In genomic region chr7:123864012-123864411, GRCh38 we compare ENCODE assay signal across 22 cellular contexts. TPM values are rescaled to one million over a fixed set of nuclear protein-coding genes. Genes with fewer than 3 reads are reported as not detected.
A peak's percentile ranks its signal among the peaks of the same experiment; 100 is the strongest.
DNase-seq lines count a peak whose midpoint lies in the region; ATAC-seq, FAIRE-seq and TF ChIP-seq lines count a peak whose summit lies in the region.
"Had no signal": no experiment of that assay in that cellular context is flagged by ENCODE, and none has a peak within 500 bp of the region (broad histone marks: within the 10 kb centered on the region; RNA-seq: fewer than 3 reads in every experiment).

No MANE protein-coding gene starts in this region.

- TF ChIP-seq RAD21 in H1 (IDR thresholded peaks at IDR 0.05 in 1 of 2, conservative IDR thresholded peaks at IDR 0.05 in 1 of 2; ENCODE audit: low read depth in 2 of 2, low read length in 2 of 2) = no peak

- no peaks in the 10 kb centered on the region for H3K27me3 ChIP-seq in H1 (replicated peaks in 1 of 4; ENCODE audit: control insufficient read depth in 3 of 4, extremely low read depth in 1 of 4, insufficient read depth in 3 of 4, low read length in 3 of 4)

- TF ChIP-seq POLR2A in H1 (IDR thresholded peaks at IDR 0.05; ENCODE audit: control extremely low read depth in 1 of 2, low read depth in 2 of 2, low read length in 2 of 2) (no peak), GM12892 (IDR thresholded peaks at IDR 0.05; ENCODE audit: low read depth, low read length) (no peak)

- no peak overlapping the region for H2BK5ac ChIP-seq in H1 (ENCODE audit: low read depth, low read length)

- H3K36me3 Mint-ChIP-seq in type B pancreatic cell = no peaks in the 10 kb centered on the region
- H3K36me3 Mint-ChIP-seq: CD4-positive, alpha-beta memory T cell had no signal

- no peak overlapping the region for H4K8ac ChIP-seq in H1 (ENCODE audit: extremely low read depth, insufficient read depth, low read length)

- H2AFZ ChIP-seq in H1 (ENCODE audit: low read length) = peak overlapping the region; percentile 89; the same call in 1 of the 2 replicates

- H3K4me3 Mint-ChIP-seq in type B pancreatic cell = no peak overlapping the region
- H3K4me3 Mint-ChIP-seq: CD4-positive, alpha-beta memory T cell had no signal

- H3K23me2 ChIP-seq in H1 (ENCODE audit: low read depth, low read length) = no peaks in the 10 kb centered on the region

- no peak overlapping the region for H4K5ac ChIP-seq in H1 (ENCODE audit: insufficient read length, low read depth, low read length)

- H3K4ac ChIP-seq in H1 (replicated peaks; ENCODE audit: insufficient read length, low read depth, low read length) = no peak overlapping the region

- peaks cover 0 to 2% (median 1%) of the 10 kb centered on the region in 4 experiments; a peak in 1 of 7 replicates for H3K4me1 ChIP-seq in H1 (replicated peaks in 1 of 4; ENCODE audit: control insufficient read depth in 3 of 4, insufficient read depth in 4 of 4, low read length in 3 of 4)
- peaks cover 12% of the 10 kb centered on the region for H3K4me1 ChIP-seq in mucosa of descending colon (ENCODE audit: low read depth)

- H3K79me2 ChIP-seq in H1 (ENCODE audit: control insufficient read depth in 1 of 2, insufficient read depth in 2 of 2, low read length in 2 of 2) = no peaks in the 10 kb centered on the region

- no peak overlapping the region for H4K91ac ChIP-seq in H1 (replicated peaks; ENCODE audit: insufficient read length, low read length)

- POLR2A ChIA-PET in H1 (lab: Charles Lee; ENCODE audit: partially characterized antibody) = no interaction called here

- no peak overlapping the region for H3K23ac ChIP-seq in H1 (ENCODE audit: insufficient read length)

- peaks cover 9% of the 10 kb centered on the region for H3K4me1 Mint-ChIP-seq in type B pancreatic cell (ENCODE audit: unreplicated experiment)
- H3K4me1 Mint-ChIP-seq: CD4-positive, alpha-beta memory T cell had no signal

- H3K9me3 ChIP-seq in H1 (ENCODE audit: insufficient read depth in 2 of 2, low read depth in 1 of 2, low read length in 1 of 2) = 0 out of 4 replicates have a peak, but pooled peaks cover 3% of the 10 kb centered on the region in 2 experiments
- H3K9me3 ChIP-seq in mucosa of descending colon = no peaks in the 10 kb centered on the region

- no peak overlapping the region for H3K56ac ChIP-seq in H1 (replicated peaks; ENCODE audit: insufficient read length, low read depth, low read length)

- no peak overlapping the region for H3K27ac ChIP-seq in H1 (ENCODE audit: low read depth, low read length)

- no peak overlapping the region for H3K14ac ChIP-seq in H1 (ENCODE audit: insufficient read length)

- intact Hi-C loops in mucosa of descending colon (cut with DNase I, micrococcal nuclease) = loop anchor here in 1 of 2 donors (2.0 kb wide), 1 partner anchor 67 kb away; no protein-coding TSS in a partner anchor

- H4K20me1 ChIP-seq in H1 (replicated peaks in 1 of 2; ENCODE audit: control insufficient read depth in 1 of 2, insufficient read depth in 2 of 2, low read length in 2 of 2) = no peaks in the 10 kb centered on the region

- H3K36me3 ChIP-seq in H1 (ENCODE audit: control insufficient read depth in 2 of 4, insufficient read depth in 4 of 4, low read length in 3 of 4) (no peaks in the 10 kb centered on the region), mucosa of descending colon (ENCODE audit: low read depth) (no peaks in the 10 kb centered on the region)

- DNase-seq in SKM-1 treated with dmso at 0.1 percent for 144 hours (lab: John Stamatoyannopoulos, UW; ENCODE audit: unreplicated experiment) = peak; percentile 48
- no peak for DNase-seq in SKM-1 (lab: John Stamatoyannopoulos, UW; ENCODE audit: unreplicated experiment)
- DNase-seq in H1 (ENCODE audit: low read depth in 1 of 2, low spot score in 2 of 2) = no peak
- no peak for DNase-seq in mucosa of descending colon
- DNase-seq in type B pancreatic cell (ENCODE audit: extremely low spot score, unreplicated experiment) = no peak
- no peak for DNase-seq in NCI-H1694 treated with DMSO at 0.1 percent for 48 hours (lab: John Stamatoyannopoulos, UW)
- no peak for DNase-seq in GM12892 (ENCODE audit: insufficient read length)
- DNase-seq: CD4-positive, alpha-beta memory T cell; DMS79 treated with DMSO at 0.1 percent for 48 hours; KG1; NCI-H1092 treated with DMSO at 0.1 percent for 48 hours; NCI-H187; RPMI8226; SIG-M5 had no signal

- peaks cover 5% of the 10 kb centered on the region for H3K9me3 Mint-ChIP-seq in type B pancreatic cell
- H3K9me3 Mint-ChIP-seq: CD4-positive, alpha-beta memory T cell had no signal

- peaks cover 3% of the 10 kb centered on the region for H3K27me3 Mint-ChIP-seq in type B pancreatic cell

- H3K27ac Mint-ChIP-seq in type B pancreatic cell = peak overlapping the region; percentile 17

- CTCF ChIA-PET in H1 (lab: Charles Lee; ENCODE audit: partially characterized antibody) = interaction anchor here (0.7 to 4.1 kb wide), 17 partner anchors 9 to 228 kb away, joined by 3 to 64 read pairs (median 5); partner anchors contain the start of gene HYAL4

- no peak overlapping the region for H3K4me2 ChIP-seq in H1 (ENCODE audit: insufficient read depth in 1 of 2, low read depth in 2 of 2, low read length in 2 of 2)

- H2AK5ac ChIP-seq in H1 (ENCODE audit: low read depth, low read length) = no peak overlapping the region

- H3K9ac ChIP-seq in H1 (replicated peaks in 1 of 4; ENCODE audit: extremely low read depth in 1 of 4, low read depth in 3 of 4, low read length in 3 of 4) = no peak overlapping the region

- FAIRE-seq in H1 (lab: Jason Lieb, UNC) = no peak
- FAIRE-seq in GM12892 (lab: Jason Lieb, UNC) = no peak
- FAIRE-seq: GM18507, HepG2 had no signal

- peak; percentile 72 for ATAC-seq in mucosa of descending colon
- ATAC-seq in GM18858 (IDR thresholded peaks at IDR 0.05; ENCODE audit: unreplicated experiment) = no peak
- ATAC-seq: HepG2 had no signal

- H2BK15ac ChIP-seq in H1 (ENCODE audit: low read length) = no peak overlapping the region

- WGBS in H1 (ENCODE audit: extremely low coverage in 1 of 2, insufficient coverage in 1 of 2, insufficient read length in 1 of 2, insufficient replicate concordance in 2 of 2, low coverage in 1 of 2, low lambda C conversion rate in 2 of 2, missing lambda C conversion rate in 1 of 2), 2 experiments = 85% methylated on average over 1 of the region's 1 CpG; no CpG with 5 or more reads in 1 of the 2 experiments

- TF ChIP-seq EP300 in H1 (IDR thresholded peaks at IDR 0.05; ENCODE audit: borderline replicate concordance in 1 of 2, low read depth in 2 of 2, low read length in 2 of 2) = no peak

- H3K4me3 ChIP-seq in H1 (ENCODE audit: extremely low read depth in 1 of 4, insufficient read depth in 2 of 4, low read depth in 3 of 4, low read length in 4 of 4) (no peak overlapping the region), mucosa of descending colon (no peak overlapping the region)

- no peaks in the 10 kb centered on the region for H3K79me1 ChIP-seq in H1 (ENCODE audit: low read depth, low read length)

- no peak overlapping the region for H3K18ac ChIP-seq in H1 (ENCODE audit: extremely low read depth, low read length)

- no peak overlapping the region for H2BK120ac ChIP-seq in H1 (replicated peaks; ENCODE audit: low read depth, low read length)

- 0 out of 2 replicates have a peak overlapping the region, but pooled peaks have one; percentile 2 for H2BK20ac ChIP-seq in H1 (ENCODE audit: low read length)

- no peak overlapping the region for H2BK12ac ChIP-seq in H1 (ENCODE audit: low read depth, low read length)

- TF ChIP-seq CTCF in H1 (IDR thresholded peaks at IDR 0.05; ENCODE audit: control extremely low read depth in 1 of 3, insufficient read depth in 1 of 3, low read depth in 1 of 3, low read length in 3 of 3) = no peak
- TF ChIP-seq CTCF in mucosa of descending colon (IDR thresholded peaks at IDR 0.05) = no peak
- no peak for TF ChIP-seq CTCF in type B pancreatic cell (conservative IDR thresholded peaks at IDR 0.05)

TF ChIP-seq in H1, 55 proteins besides CTCF, POLR2A, EP300 and RAD21:
- TF ChIP-seq KDM1A (IDR thresholded peaks at IDR 0.05; ENCODE audit: borderline replicate concordance, low read length) (no peak), SP1 (IDR thresholded peaks at IDR 0.05; ENCODE audit: low read depth, low read length) (no peak)

RNA-seq across cellular contexts. Expression of gene HYAL4, which starts 19.0 kb away (rescaled TPM):
- total RNA-seq in H1 (2021; fragmentation: NEBNext Ultra II Directional; extraction: Animal tissue kit (Norgen Biotek cat#: 25700)) = not detected in 2 replicates
- polyA plus RNA-seq in H1 (2011; rRNA removed) = not detected in 2 replicates
- polyA plus RNA-seq in H1 (2011; cell fraction: cytosol; rRNA removed) = not detected
- not detected for polyA plus RNA-seq in H1 (2011; cell fraction: nucleus; rRNA removed)
- polyA plus RNA-seq in H1 (2012, experiment 1 of 2) = not detected in 4 replicates
- polyA plus RNA-seq in H1 (2012, experiment 2 of 2) = not detected
- not detected for polyA plus RNA-seq in H1 (2013, experiment 1 of 2)
- polyA plus RNA-seq in H1 (2013, experiment 2 of 2) = not detected
- polyA minus RNA-seq in H1 (2011; rRNA and poly(A)+ RNA removed) = not detected in 2 replicates
- polyA minus RNA-seq in H1 (2011; cell fraction: cytosol; rRNA and poly(A)+ RNA removed) = not detected
- not detected for polyA minus RNA-seq in H1 (2011; cell fraction: nucleus; rRNA and poly(A)+ RNA removed)
- not detected for total RNA-seq in mucosa of descending colon
- 0.21 TPM in 1 of 2 replicates, not detected in the other for total RNA-seq in type B pancreatic cell (ENCODE audit: low replicate concordance)
- 1.6 TPM for polyA plus RNA-seq in GM12892 (2012; ENCODE audit: missing spikeins)
- total RNA-seq: A172; CD4-positive, alpha-beta memory T cell; G401; HepG2; M059J; OCI-LY7 had no signal
- polyA plus RNA-seq: BJ; CD4-positive, alpha-beta memory T cell; HepG2 had no signal
